In genomic region chr2:3543023-3543683, GRCh38 we compare ENCODE assay signal across 31 cellular contexts. TPM values are rescaled to one million over a fixed set of nuclear protein-coding genes. Genes with fewer than 3 reads are reported as not detected.
"Had no signal": no experiment of that assay in that cellular context is flagged by ENCODE, and none has a peak within 500 bp of the region (broad histone marks: within the 10 kb centered on the region; RNA-seq: fewer than 3 reads in every experiment).

No MANE protein-coding gene starts in this region.

- H3K4me3 Mint-ChIP-seq: activated CD8-positive, alpha-beta T cell treated with anti-CD3 and anti-CD28 coated beads, Interleukin-2, amount 10 ng/mL, durations not matched to agents 7 days and 5 days; activated naive CD8-positive, alpha-beta T cell treated with anti-CD3 and anti-CD28 coated beads, Interleukin-2, amount 50 U/mL, for 24 hours; WTC11 had no signal

- H3K9me3 Mint-ChIP-seq: activated naive CD4-positive, alpha-beta T cell treated with anti-CD3 and anti-CD28 coated beads, Interleukin-2, amount 50 U/mL, for 72 hours; activated naive CD8-positive, alpha-beta T cell treated with anti-CD3 and anti-CD28 coated beads, Interleukin-2, amount 50 U/mL, for 24 hours; WTC11 had no signal

- H3K9ac ChIP-seq: KMS-11 had no signal

- H3K4me2 ChIP-seq: KMS-11 had no signal

- H3K4me3 ChIP-seq: ascending aorta, body of pancreas, MG63, SJSA1 had no signal

- H3K27me3 ChIP-seq: ascending aorta, body of pancreas, MG63, SJSA1 had no signal

- DNase-seq: activated CD4-positive, alpha-beta T cell treated with anti-CD3 and anti-CD28 coated beads for 48 hours; activated CD4-positive, alpha-beta T cell treated with anti-CD3 and anti-CD28 coated beads, Interleukin-2, amount 50 U/mL, for 4 hours; activated CD4-positive, CD25-positive, alpha-beta regulatory T cell treated with anti-CD3 and anti-CD28 coated beads, Interleukin-2, amount 50 U/mL, for 72 hours; activated CD8-positive, alpha-beta memory T cell treated with anti-CD3 and anti-CD28 coated beads, Interleukin-2, amount 50 U/mL, for 48 hours; activated CD8-positive, alpha-beta T cell treated with anti-CD3 and anti-CD28 coated beads, Interleukin-2, amount 10 ng/mL, durations not matched to agents 7 days and 5 days; activated effector memory CD4-positive, alpha-beta T cell treated with anti-CD3 and anti-CD28 coated beads, Interleukin-2, amount 50 U/mL, for 16 hours; activated naive CD4-positive, alpha-beta T cell treated with Interleukin-2 at 50 U/mL for 16 hours; activated naive CD8-positive, alpha-beta T cell treated with anti-CD3 and anti-CD28 coated beads, Interleukin-2, amount 50 U/mL, for 24 hours; activated T-cell treated with anti-CD3 and anti-CD28 coated beads, Interleukin-2, amount 50 U/mL, for 1 hour; amniotic stem cell; body of pancreas; MG63; NCI-H1105; NCI-H1436; NCI-H187; NCI-H2081; NCI-H510A treated with DMSO at 0.1 percent for 48 hours; NCI-H69; NK-92 treated with Interleukin-12 subunit alpha and Interleukin-12 subunit beta, amount 100 ng/mL, for 24 hours; OCI-M1; RPMI8226; SHP77; SW 1271 had no signal

- H3K9me3 ChIP-seq: ascending aorta, body of pancreas, MG63, SJSA1 had no signal

- H3K4me1 Mint-ChIP-seq: activated naive CD8-positive, alpha-beta T cell treated with anti-CD3 and anti-CD28 coated beads, Interleukin-2, amount 50 U/mL, for 24 hours; WTC11 had no signal

- H3K27ac Mint-ChIP-seq: activated CD8-positive, alpha-beta T cell treated with anti-CD3 and anti-CD28 coated beads, Interleukin-2, amount 10 ng/mL, durations not matched to agents 7 days and 5 days; activated naive CD8-positive, alpha-beta T cell treated with anti-CD3 and anti-CD28 coated beads, Interleukin-2, amount 50 U/mL, for 24 hours; WTC11 had no signal

- ATAC-seq: activated CD8-positive, alpha-beta T cell treated with anti-CD3 and anti-CD28 coated beads, Interleukin-2, amount 10 ng/mL, durations not matched to agents 7 days and 5 days; activated naive CD4-positive, alpha-beta T cell treated with anti-CD3 and anti-CD28 coated beads, Interleukin-2, amount 50 U/mL, for 72 hours; activated naive CD8-positive, alpha-beta T cell treated with anti-CD3 and anti-CD28 coated beads, Interleukin-2, amount 50 U/mL, for 24 hours; body of pancreas; Panc1; SK-N-SH treated with all-trans-retinoic acid at 6 μM for 48 hours; WTC11 had no signal

- H3K4me1 ChIP-seq: ascending aorta, body of pancreas, SJSA1 had no signal

- H3K27ac ChIP-seq: ascending aorta, body of pancreas, KMS-11, SJSA1 had no signal

RNA-seq across cellular contexts. Expression of gene COLEC11, which starts 51.8 kb away (rescaled TPM):
- total RNA-seq: activated CD8-positive, alpha-beta T cell treated with anti-CD3 and anti-CD28 coated beads, Interleukin-2, amount 10 ng/mL, durations not matched to agents 7 days and 5 days; activated naive CD4-positive, alpha-beta T cell treated with anti-CD3 and anti-CD28 coated beads, Interleukin-2, amount 50 U/mL, for 72 hours; SJSA1; T-helper 1 cell treated with Interleukin-12 subunit alpha and Interleukin-12 subunit beta and Interleukin-4 antibody, amounts not matched to agents 30 ng/mL and 1 ng/mL, for 36 hours had no signal
